Comparison of ENCODE assay signal across 19 cellular contexts in the genomic region with DNA sequence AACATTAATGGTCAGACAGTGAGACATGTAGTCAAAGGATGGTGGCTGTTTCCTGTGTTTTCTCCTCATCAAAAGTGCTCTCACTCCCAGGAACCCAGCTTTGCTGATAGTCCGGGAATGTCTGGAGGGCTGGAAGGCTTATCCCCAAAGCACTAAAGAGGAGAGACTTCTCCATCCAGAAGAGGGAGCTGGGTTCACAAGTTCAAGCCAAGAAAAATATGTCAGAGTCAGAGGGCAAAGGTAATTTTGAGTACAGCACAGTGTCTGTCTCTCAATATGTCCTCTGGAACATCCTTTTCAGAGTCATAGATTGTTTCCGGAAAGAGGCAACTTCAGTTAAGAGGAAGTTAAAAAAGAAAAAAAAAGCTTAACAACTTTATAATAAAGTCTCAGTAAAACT.
DNase-seq lines count a peak whose midpoint lies in the region; ATAC-seq and TF ChIP-seq lines count a peak whose summit lies in the region.
"Had no signal": no experiment of that assay in that cellular context is flagged by ENCODE, and none has a peak within 500 bp of the region (broad histone marks: within the 10 kb centered on the region; RNA-seq: fewer than 3 reads in every experiment).

No MANE protein-coding gene starts in this region.

- H3K4me3 ChIP-seq in heart left ventricle (no peak overlapping the region), smooth muscle cell (no peak overlapping the region), suprapubic skin (no peak overlapping the region)
- H3K4me3 ChIP-seq: thoracic aorta had no signal

- no peak overlapping the region for H3K9ac ChIP-seq in smooth muscle cell (ENCODE audit: low read depth)

- peak in 3 of 4 donors; percentile 38 to 57 (median 57) for ATAC-seq in heart left ventricle
- ATAC-seq: stimulated activated effector memory CD8-positive, alpha-beta T cell treated with anti-CD3 and anti-CD28 coated beads, Interleukin-12 subunit alpha, Interleukin-12 subunit beta, amount 100 ng/mL, for 72 hours had no signal

- H3F3A ChIP-seq in smooth muscle cell (ENCODE audit: low read depth), result no peaks in the 10 kb centered on the region

- no peak overlapping the region for H3K4me3 Mint-ChIP-seq in mesothelial cell of epicardium
- H3K4me3 Mint-ChIP-seq: CD4-positive, alpha-beta T cell; stimulated activated effector memory CD8-positive, alpha-beta T cell treated with anti-CD3 and anti-CD28 coated beads, Interleukin-12 subunit alpha, Interleukin-12 subunit beta, amount 100 ng/mL, for 72 hours had no signal

- H3K27ac Mint-ChIP-seq in mesothelial cell of epicardium, result peak overlapping the region; percentile 65
- H3K27ac Mint-ChIP-seq: CD4-positive, alpha-beta T cell; stimulated activated effector memory CD8-positive, alpha-beta T cell treated with anti-CD3 and anti-CD28 coated beads, Interleukin-12 subunit alpha, Interleukin-12 subunit beta, amount 100 ng/mL, for 72 hours had no signal

- no peaks in the 10 kb centered on the region for H3K36me3 Mint-ChIP-seq in mesothelial cell of epicardium
- H3K36me3 Mint-ChIP-seq: stimulated activated effector memory CD8-positive, alpha-beta T cell treated with anti-CD3 and anti-CD28 coated beads, Interleukin-12 subunit alpha, Interleukin-12 subunit beta, amount 100 ng/mL, for 72 hours had no signal

- H3K4me1 ChIP-seq in heart left ventricle, result peaks cover 0 to 20% (median 0%) of the 10 kb centered on the region in 12 donors
- no peaks in the 10 kb centered on the region for H3K4me1 ChIP-seq in smooth muscle cell (ENCODE audit: low read depth)
- no peaks in the 10 kb centered on the region for H3K4me1 ChIP-seq in suprapubic skin

- TF ChIP-seq POLR2A in heart left ventricle (IDR thresholded peaks at IDR 0.05), result no peak
- TF ChIP-seq POLR2A in suprapubic skin (IDR thresholded peaks at IDR 0.05), result no peak

- in situ Hi-C loops in SK-MEL-5 (cut with HindIII; ENCODE audit: low pct_unique_long_range_greater_than_20kb, low sequenced_read_pairs), result no loop called here

- no peaks in the 10 kb centered on the region for H3K9me3 ChIP-seq in heart left ventricle
- no peaks in the 10 kb centered on the region for H3K9me3 ChIP-seq in smooth muscle cell (replicated peaks; ENCODE audit: low read depth)
- H3K9me3 ChIP-seq in suprapubic skin, result no peaks in the 10 kb centered on the region
- H3K9me3 ChIP-seq: neutrophil, thoracic aorta had no signal

- DNase-seq in ELR (ENCODE audit: low read depth), result peak; percentile 2
- peak; percentile 4 for DNase-seq in SK-MEL-5 (ENCODE audit: low read depth, low spot score)
- peak in 3 of 5 donors; percentile 18 to 21 (median 19) for DNase-seq in heart left ventricle
- DNase-seq in mesothelial cell of epicardium (ENCODE audit: low spot score in 2 of 2, unreplicated experiment in 2 of 2), result no peak
- DNase-seq in activated T-cell treated with anti-CD3 and anti-CD28 coated beads, Interleukin-2, amount 50 U/mL, for 1 hour, result no peak
- no peak for DNase-seq in smooth muscle cell (lab: John Stamatoyannopoulos, UW; ENCODE audit: unreplicated experiment)
- no peak for DNase-seq in GM20000 (ENCODE audit: low spot score)
- no peak for DNase-seq in suprapubic skin (ENCODE audit: low spot score in 2 of 2)
- DNase-seq: activated CD4-positive, alpha-beta T cell treated with anti-CD3 and anti-CD28 coated beads, Interleukin-2, amount 50 U/mL, for 4 hours; amniotic stem cell; CD4-positive, alpha-beta T cell; effector memory CD4-positive, alpha-beta T cell; Kasumi-1; NCI-H1105; NCI-H2107; NCI-H510A had no signal

- peak overlapping the region in 2 of 12 donors; percentile 36 to 50 for H3K27ac ChIP-seq in heart left ventricle
- no peak overlapping the region for H3K27ac ChIP-seq in smooth muscle cell (ENCODE audit: low read depth)
- no peak overlapping the region for H3K27ac ChIP-seq in suprapubic skin
- H3K27ac ChIP-seq: neutrophil, thoracic aorta had no signal

- peaks cover 45% of the 10 kb centered on the region for H3K4me1 Mint-ChIP-seq in mesothelial cell of epicardium
- H3K4me1 Mint-ChIP-seq: stimulated activated effector memory CD8-positive, alpha-beta T cell treated with anti-CD3 and anti-CD28 coated beads, Interleukin-12 subunit alpha, Interleukin-12 subunit beta, amount 100 ng/mL, for 72 hours had no signal

- no peaks in the 10 kb centered on the region for H3K27me3 ChIP-seq in heart left ventricle
- no peaks in the 10 kb centered on the region for H3K27me3 ChIP-seq in smooth muscle cell (ENCODE audit: low read depth)
- H3K27me3 ChIP-seq in suprapubic skin, result no peaks in the 10 kb centered on the region
- H3K27me3 ChIP-seq: neutrophil had no signal

- no peak overlapping the region for H3K4me2 ChIP-seq in smooth muscle cell

- TF ChIP-seq CTCF in heart left ventricle (IDR thresholded peaks at IDR 0.05), result peak in 2 of 12 donors; percentile 22 to 28
- no peak for TF ChIP-seq CTCF in mesothelial cell of epicardium (IDR thresholded peaks at IDR 0.05; ENCODE audit: unreplicated experiment)
- TF ChIP-seq CTCF in smooth muscle cell (IDR thresholded peaks at IDR 0.05; ENCODE audit: borderline replicate concordance, insufficient read depth, poor library complexity, severe bottlenecking), result no peak
- TF ChIP-seq CTCF in GM20000 (IDR thresholded peaks at IDR 0.05; ENCODE audit: extremely low read depth, missing control alignments), result no peak
- no peak for TF ChIP-seq CTCF in suprapubic skin (IDR thresholded peaks at IDR 0.05)

- H2AFZ ChIP-seq in smooth muscle cell (ENCODE audit: low read depth), result no peak overlapping the region

- no peaks in the 10 kb centered on the region for H3K36me3 ChIP-seq in heart left ventricle
- no peaks in the 10 kb centered on the region for H3K36me3 ChIP-seq in smooth muscle cell (ENCODE audit: low read depth)
- H3K36me3 ChIP-seq in suprapubic skin, result no peaks in the 10 kb centered on the region
- H3K36me3 ChIP-seq: neutrophil, thoracic aorta had no signal

- H3K79me2 ChIP-seq in smooth muscle cell (ENCODE audit: low read depth), result no peaks in the 10 kb centered on the region

- no peaks in the 10 kb centered on the region for H4K20me1 ChIP-seq in smooth muscle cell (ENCODE audit: low read depth)

- H3K27me3 Mint-ChIP-seq in mesothelial cell of epicardium (ENCODE audit: low read depth), result no peaks in the 10 kb centered on the region

- H3K9me3 Mint-ChIP-seq in mesothelial cell of epicardium, result no peaks in the 10 kb centered on the region
- H3K9me3 Mint-ChIP-seq: CD4-positive, alpha-beta T cell had no signal

- TF ChIP-seq EP300 in suprapubic skin (IDR thresholded peaks at IDR 0.05), result no peak

- 26 to 44% (median 29%) methylated on average over 2 of the region's 2 CpGs for WGBS in heart left ventricle, 4 donors
- WGBS in smooth muscle cell (ENCODE audit: low lambda C conversion rate), result 56% methylated on average over 2 of the region's 2 CpGs
- WGBS in suprapubic skin, result 68% methylated on average over 2 of the region's 2 CpGs

- intact Hi-C loops in heart left ventricle (cut with DNase I), result no loop called here

Comparison
In these comparisons a context has a peak if more than half of its experiments do, and no peak if none do; other contexts are left out.
1. DNase-seq: peak in ELR (single experiment), SK-MEL-5 (single experiment) and heart left ventricle (3 of 5); none in mesothelial cell of epicardium (0 of 2), activated T-cell treated with anti-CD3 and anti-CD28 coated beads, Interleukin-2, amount 50 U/mL, for 1 hour (single experiment), smooth muscle cell (single experiment), GM20000 (single experiment) and suprapubic skin (0 of 2).